9 cellular contexts compared by ENCODE assay signal in genomic region chr5:139146809-139147742, GRCh38. TPM values are rescaled to one million over a fixed set of nuclear protein-coding genes. Genes with fewer than 3 reads are reported as not detected.
DNase-seq lines count a peak whose midpoint lies in the region; ATAC-seq and TF ChIP-seq lines count a peak whose summit lies in the region.
"Had no signal": no experiment of that assay in that cellular context is flagged by ENCODE, and none has a peak within 500 bp of the region (broad histone marks: within the 10 kb centered on the region; RNA-seq: fewer than 3 reads in every experiment).

No MANE protein-coding gene starts in this region.

- DNase-seq in activated naive CD8-positive, alpha-beta T cell treated with anti-CD3 and anti-CD28 coated beads, Interleukin-2, amount 10 ng/mL, durations not matched to agents 7 days and 5 days: no peak
- DNase-seq in COR-L47 (lab: John Stamatoyannopoulos, UW): no peak
- DNase-seq in ACHN: no peak
- DNase-seq: islet precursor cell had no signal

- in situ Hi-C loops in ACHN (cut with HindIII; ENCODE audit: low pct_ligation_motif_present, low pct_unique_long_range_greater_than_20kb, low sequenced_read_pairs): no loop called here

- H3K4me3 ChIP-seq in HEK293 (ENCODE audit: low read depth, low read length): no peak overlapping the region
- no peak overlapping the region for H3K4me3 ChIP-seq in muscle layer of colon (ENCODE audit: low read depth in 1 of 2, low read length in 2 of 2)

- H3K4me1 ChIP-seq in HEK293 (ENCODE audit: control insufficient read depth, insufficient read depth, low read length) (peaks cover 15% of the 10 kb centered on the region), muscle layer of colon (ENCODE audit: insufficient read depth, low read length) (peaks cover 53% of the 10 kb centered on the region)

- peaks cover 5% of the 10 kb centered on the region for H3K4me1 Mint-ChIP-seq in activated naive CD8-positive, alpha-beta T cell treated with anti-CD3 and anti-CD28 coated beads, Interleukin-2, amount 10 ng/mL, durations not matched to agents 7 days and 5 days

- H3K9me3 ChIP-seq in HEK293 (ENCODE audit: control insufficient read depth, insufficient read depth, low read depth, low read length) (no peaks in the 10 kb centered on the region), muscle layer of colon (ENCODE audit: low read length) (no peaks in the 10 kb centered on the region)

- H3K9me3 Mint-ChIP-seq in activated naive CD8-positive, alpha-beta T cell treated with anti-CD3 and anti-CD28 coated beads, Interleukin-2, amount 10 ng/mL, durations not matched to agents 7 days and 5 days: no peaks in the 10 kb centered on the region

- ATAC-seq in activated naive CD8-positive, alpha-beta T cell treated with anti-CD3 and anti-CD28 coated beads, Interleukin-2, amount 10 ng/mL, durations not matched to agents 7 days and 5 days (ENCODE audit: low read depth): peak; percentile 79
- no peak for ATAC-seq in HG03342 (IDR thresholded peaks at IDR 0.05; ENCODE audit: unreplicated experiment)
- no peak for ATAC-seq in GM21576 (IDR thresholded peaks at IDR 0.05; ENCODE audit: unreplicated experiment)

- H3K36me3 Mint-ChIP-seq in activated naive CD8-positive, alpha-beta T cell treated with anti-CD3 and anti-CD28 coated beads, Interleukin-2, amount 10 ng/mL, durations not matched to agents 7 days and 5 days: no peaks in the 10 kb centered on the region

- no peak for TF ChIP-seq CTCF in C4-2B (conservative IDR thresholded peaks at IDR 0.05)
- TF ChIP-seq CTCF in HEK293 (tag by site-specific recombination; IDR thresholded peaks at IDR 0.05): no peak

- POLR2A ChIA-PET in HEK293 (lab: Yijun Ruan, JAX): no interaction called here
- POLR2A ChIA-PET in activated naive CD8-positive, alpha-beta T cell treated with anti-CD3 and anti-CD28 coated beads, Interleukin-2, amount 10 ng/mL, durations not matched to agents 7 days and 5 days (lab: Charles Lee): no interaction called here

- no peaks in the 10 kb centered on the region for H3K27me3 Mint-ChIP-seq in activated naive CD8-positive, alpha-beta T cell treated with anti-CD3 and anti-CD28 coated beads, Interleukin-2, amount 10 ng/mL, durations not matched to agents 7 days and 5 days

- H3K27ac ChIP-seq in C4-2B (peak overlapping the region; percentile 89), HEK293 (ENCODE audit: extremely low read depth, low read depth, low read length) (no peak overlapping the region), muscle layer of colon (ENCODE audit: low read depth, low read length) (peak overlapping the region; percentile 22)

- H3K4me3 Mint-ChIP-seq in activated naive CD8-positive, alpha-beta T cell treated with anti-CD3 and anti-CD28 coated beads, Interleukin-2, amount 10 ng/mL, durations not matched to agents 7 days and 5 days: no peak overlapping the region

- H3K27ac Mint-ChIP-seq in activated naive CD8-positive, alpha-beta T cell treated with anti-CD3 and anti-CD28 coated beads, Interleukin-2, amount 10 ng/mL, durations not matched to agents 7 days and 5 days: no peak overlapping the region

- CTCF ChIA-PET in HEK293 (lab: Yijun Ruan, JAX): interaction anchor here (0.9 to 1.4 kb wide), 3 partner anchors 9 to 32 kb away, joined by 3 to 6 read pairs (median 4); no protein-coding TSS in a partner anchor

- no peaks in the 10 kb centered on the region for H3K36me3 ChIP-seq in HEK293 (ENCODE audit: control insufficient read depth in 2 of 2, insufficient read depth in 1 of 2, low read length in 2 of 2)
- H3K36me3 ChIP-seq in muscle layer of colon (ENCODE audit: insufficient read depth, low read length): no peaks in the 10 kb centered on the region

- no peak overlapping the region for H3K9ac ChIP-seq in muscle layer of colon (ENCODE audit: low read length)

- H3K27me3 ChIP-seq in muscle layer of colon (ENCODE audit: control insufficient read depth in 1 of 2, insufficient read depth in 2 of 2, low read length in 2 of 2): no peaks in the 10 kb centered on the region

TF ChIP-seq in HEK293, 187 proteins besides CTCF, POLR2A, EP300 and RAD21 (continues in another document):
- peak; percentile 64; the same call in 1 of the 2 replicates for TF ChIP-seq ZNF10 (tag by site-specific recombination; IDR thresholded peaks at IDR 0.05)
- no peak for TF ChIP-seq ZNF280D (tag by site-specific recombination; IDR thresholded peaks at IDR 0.05)
- TF ChIP-seq ZNF830 (tag by site-specific recombination; IDR thresholded peaks at IDR 0.05; ENCODE audit: low read depth): no peak
- TF ChIP-seq ZNF148 (tag by site-specific recombination; IDR thresholded peaks at IDR 0.05; ENCODE audit: borderline replicate concordance): no peak
- peak; percentile 42; the same call in 1 of the 2 replicates for TF ChIP-seq REST (tag by site-specific recombination; IDR thresholded peaks at IDR 0.05)

RNA-seq across cellular contexts. Expression of gene SIL1, which starts 51.1 kb away (rescaled TPM):
- total RNA-seq in activated naive CD8-positive, alpha-beta T cell treated with anti-CD3 and anti-CD28 coated beads, Interleukin-2, amount 10 ng/mL, durations not matched to agents 7 days and 5 days: 10 to 100 TPM; 13.5 to 15.8 TPM
